Comparison of ENCODE assay signal across 11 cellular contexts in genomic region chr4:98656443-98656842, GRCh38. TPM values are rescaled to one million over a fixed set of nuclear protein-coding genes. Genes with fewer than 3 reads are reported as not detected.
DNase-seq lines count a peak whose midpoint lies in the region; ATAC-seq and TF ChIP-seq lines count a peak whose summit lies in the region.
"Had no signal": no experiment of that assay in that cellular context is flagged by ENCODE, and none has a peak within 500 bp of the region (broad histone marks: within the 10 kb centered on the region; RNA-seq: fewer than 3 reads in every experiment).

No MANE protein-coding gene starts in this region.

- H3K27me3 Mint-ChIP-seq in CD4-positive, alpha-beta memory T cell, result no peaks in the 10 kb centered on the region

- DNase-seq in CD4-positive, alpha-beta memory T cell, result no peak
- DNase-seq in NCI-H69 (lab: John Stamatoyannopoulos, UW), result peak; percentile 16
- no peak for DNase-seq in Peyer's patch
- DNase-seq in NCI-H1694 treated with DMSO at 0.1 percent for 48 hours (lab: John Stamatoyannopoulos, UW), result no peak
- DNase-seq in NCI-H128 (lab: John Stamatoyannopoulos, UW; ENCODE audit: unreplicated experiment), result no peak
- DNase-seq: activated CD8-positive, alpha-beta memory T cell treated with anti-CD3 and anti-CD28 coated beads for 24 hours; OCI-M1; stimulated activated CD4-positive, alpha-beta T cell treated with anti-CD3 and anti-CD28 coated beads, Interleukin-4, amount 100 ng/mL, for 1 hour had no signal

- H3K36me3 ChIP-seq in CD4-positive, alpha-beta memory T cell (ENCODE audit: insufficient read depth, low read length), result no peaks in the 10 kb centered on the region
- no peaks in the 10 kb centered on the region for H3K36me3 ChIP-seq in ectodermal cell (ENCODE audit: control insufficient read depth, insufficient read depth, low read length)
- no peaks in the 10 kb centered on the region for H3K36me3 ChIP-seq in neuron (ENCODE audit: insufficient read depth, low read length)
- no peaks in the 10 kb centered on the region for H3K36me3 ChIP-seq in Peyer's patch

- H3K9me3 ChIP-seq in CD4-positive, alpha-beta memory T cell (ENCODE audit: control insufficient read depth in 1 of 2, low read length in 2 of 2), result no peaks in the 10 kb centered on the region
- H3K9me3 ChIP-seq in ectodermal cell (ENCODE audit: control insufficient read depth, low read length) (no peaks in the 10 kb centered on the region), neuron (ENCODE audit: low read length) (no peaks in the 10 kb centered on the region), Peyer's patch (no peaks in the 10 kb centered on the region)

- H2AFZ ChIP-seq in neuron (ENCODE audit: low read depth, low read length), result peak overlapping the region; percentile 91

- POLR2A ChIA-PET in CD4-positive, alpha-beta memory T cell (lab: Charles Lee; ENCODE audit: partially characterized antibody), result interaction anchor here (1.3 kb wide), 2 partner anchors 9 to 272 kb away, joined by 3 to 4 read pairs; partner anchors contain the start of gene EIF4E

- WGBS in ectodermal cell, 2 experiments, result 81 to 88% methylated on average over 5 of the region's 5 CpGs

- H3K4me1 ChIP-seq in CD4-positive, alpha-beta memory T cell (ENCODE audit: insufficient read depth, low read length), result peaks cover 69% of the 10 kb centered on the region
- H3K4me1 ChIP-seq in ectodermal cell (ENCODE audit: control insufficient read depth, insufficient read depth, low read length) (peaks cover 14% of the 10 kb centered on the region), neuron (ENCODE audit: insufficient read depth, low read length) (peaks cover 11% of the 10 kb centered on the region), Peyer's patch (peaks cover 0 to 33% (median 1%) of the 10 kb centered on the region in 4 donors)

- intact Hi-C loops in CD4-positive, alpha-beta memory T cell (cut with micrococcal nuclease), result loop anchor here (5.0 to 10.0 kb wide), 3 partner anchors 168 to 401 kb away; no protein-coding TSS in a partner anchor

- peaks cover under 1 to 17% of the 10 kb centered on the region in 2 donors for H3K36me3 Mint-ChIP-seq in CD4-positive, alpha-beta memory T cell

- no peaks in the 10 kb centered on the region for H3K27me3 ChIP-seq in CD4-positive, alpha-beta memory T cell (ENCODE audit: insufficient read depth, low read length)
- peaks cover 13% of the 10 kb centered on the region for H3K27me3 ChIP-seq in ectodermal cell (ENCODE audit: control insufficient read depth, insufficient read depth, low read length, poor library complexity, severe bottlenecking)
- no peaks in the 10 kb centered on the region for H3K27me3 ChIP-seq in neuron (ENCODE audit: insufficient read depth, low read length)
- no peaks in the 10 kb centered on the region for H3K27me3 ChIP-seq in Peyer's patch

- H3K4me1 Mint-ChIP-seq in CD4-positive, alpha-beta memory T cell, result peaks cover 46 to 81% (median 66%) of the 10 kb centered on the region in 4 donors

- H3K27ac ChIP-seq in CD4-positive, alpha-beta memory T cell (ENCODE audit: low read depth, low read length), result no peak overlapping the region
- no peak overlapping the region for H3K27ac ChIP-seq in ectodermal cell (ENCODE audit: insufficient read depth, low read depth, low read length, poor library complexity, severe bottlenecking)
- no peak overlapping the region for H3K27ac ChIP-seq in Peyer's patch

- TF ChIP-seq POLR2A in Peyer's patch (IDR thresholded peaks at IDR 0.05), result no peak

- CTCF ChIA-PET in CD4-positive, alpha-beta memory T cell (lab: Charles Lee; ENCODE audit: partially characterized antibody), result no interaction called here

- H3K4me3 ChIP-seq in CD4-positive, alpha-beta memory T cell (ENCODE audit: low read length in 2 of 2), result peak overlapping the region in 1 of 2 donors; percentile 99
- H3K4me3 ChIP-seq in ectodermal cell (ENCODE audit: insufficient read depth, low read depth, low read length), result peak overlapping the region; percentile 48
- peak overlapping the region; percentile 53 for H3K4me3 ChIP-seq in neuron (ENCODE audit: low read length)
- H3K4me3 ChIP-seq in Peyer's patch, result peak overlapping the region in 1 of 4 donors; percentile 90

- H3K9me3 Mint-ChIP-seq in CD4-positive, alpha-beta memory T cell, result no peaks in the 10 kb centered on the region

- peak overlapping the region; percentile 91 to 100 (median 96) for H3K4me3 Mint-ChIP-seq in CD4-positive, alpha-beta memory T cell

- peak overlapping the region in 5 of 7 donors; percentile 30 to 93 (median 71) for H3K27ac Mint-ChIP-seq in CD4-positive, alpha-beta memory T cell

- TF ChIP-seq CTCF in Peyer's patch (IDR thresholded peaks at IDR 0.05), result no peak

- no peak for ATAC-seq in HG03442 (IDR thresholded peaks at IDR 0.05; ENCODE audit: unreplicated experiment)

RNA-seq across cellular contexts. Expression of gene TSPAN5, which starts 2.0 kb away (rescaled TPM):
- total RNA-seq in CD4-positive, alpha-beta memory T cell, result 10 to 100 TPM; 16.8 to 17.4 TPM
- 10 to 100 TPM; 34.0 to 40.4 TPM for polyA plus RNA-seq in CD4-positive, alpha-beta memory T cell
- 46.8 TPM for polyA plus RNA-seq in ectodermal cell (2013, experiment 1 of 4)
- 53.6 TPM for polyA plus RNA-seq in ectodermal cell (2013, experiment 2 of 4)
- polyA plus RNA-seq in ectodermal cell (2013, experiment 3 of 4), result 37.7 TPM
- polyA plus RNA-seq in ectodermal cell (2013, experiment 4 of 4), result 39.6 TPM
- total RNA-seq in Peyer's patch, result 1 to 10 TPM; 2.1 to 5.8 (median 3.8) TPM
